In genomic region chr22:50199836-50200332, GRCh38 we compare ENCODE assay signal across 6 cellular contexts. TPM values are rescaled to one million over a fixed set of nuclear protein-coding genes. Genes with fewer than 3 reads are reported as not detected.
A peak's percentile ranks its signal among the peaks of the same experiment; 100 is the strongest.
DNase-seq lines count a peak whose midpoint lies in the region; TF ChIP-seq lines count a peak whose summit lies in the region.

No MANE protein-coding gene starts in this region.

- H3K4me1 ChIP-seq in colonic mucosa (peaks cover 7% of the 10 kb centered on the region), parathyroid adenoma (no peaks in the 10 kb centered on the region)

- H3K36me3 ChIP-seq in colonic mucosa (peaks cover 3% of the 10 kb centered on the region), parathyroid adenoma (ENCODE audit: control insufficient read depth, insufficient read depth, low read length) (no peaks in the 10 kb centered on the region)

- peak; percentile 32 for DNase-seq in NCI-H345 (lab: John Stamatoyannopoulos, UW)
- no peak for DNase-seq in NCI-H345 treated with DMSO at 0.1 percent for 48 hours (lab: John Stamatoyannopoulos, UW; ENCODE audit: unreplicated experiment)
- DNase-seq in colonic mucosa = no peak
- DNase-seq in NCI-H1048 (lab: John Stamatoyannopoulos, UW) = no peak
- no peak for DNase-seq in germinal center (ENCODE audit: low spot score)

- H3K9ac ChIP-seq in colonic mucosa (ENCODE audit: low read depth in 2 of 2, low read length in 2 of 2) = peak overlapping the region; percentile 28 to 83
- H3K9ac ChIP-seq in parathyroid adenoma = no peak overlapping the region

- H3K27me3 ChIP-seq in colonic mucosa (no peaks in the 10 kb centered on the region), parathyroid adenoma (ENCODE audit: control insufficient read depth, insufficient read depth, low read length) (no peaks in the 10 kb centered on the region)

- intact Hi-C loops in colonic mucosa (cut with DNase I) = no loop called here

- peak overlapping the region; percentile 75 for H3K4me2 ChIP-seq in parathyroid adenoma (ENCODE audit: low read length)

- H3K4me3 ChIP-seq in colonic mucosa = peak overlapping the region; percentile 91
- H3K4me3 ChIP-seq in parathyroid adenoma (ENCODE audit: low read depth, low read length) = peak overlapping the region; percentile 59

- no peaks in the 10 kb centered on the region for H3K9me3 ChIP-seq in colonic mucosa
- no peaks in the 10 kb centered on the region for H3K9me3 ChIP-seq in parathyroid adenoma (ENCODE audit: control insufficient read depth, low read length)

- H3K27ac ChIP-seq in colonic mucosa (no peak overlapping the region), parathyroid adenoma (no peak overlapping the region)

- H3K79me2 ChIP-seq in parathyroid adenoma = peaks cover 3% of the 10 kb centered on the region

- H2AFZ ChIP-seq in parathyroid adenoma = peak overlapping the region; percentile 72

- TF ChIP-seq CTCF in colonic mucosa (IDR thresholded peaks at IDR 0.05) (no peak), parathyroid adenoma (IDR thresholded peaks at IDR 0.05) (no peak)

RNA-seq across cellular contexts. Expression of gene SELENOO, which starts 0.9 kb away (rescaled TPM):
- total RNA-seq in colonic mucosa = 10 to 100 TPM; 29.1 to 36.9 TPM

RNA-seq across cellular contexts. Expression of gene TRABD, which starts 14.2 kb away (rescaled TPM):
- total RNA-seq in colonic mucosa = 100 to 1,000 TPM in 1 of 2 donors, 10 to 100 TPM in 1; 43.6 to 116 TPM

RNA-seq across cellular contexts. Expression of gene PANX2, which starts 29.4 kb away (rescaled TPM):
- not detected for total RNA-seq in colonic mucosa

RNA-seq across cellular contexts. Expression of gene TUBGCP6, which starts 44.9 kb away (rescaled TPM):
- 10 to 100 TPM; 19.2 to 33.4 TPM for total RNA-seq in colonic mucosa

RNA-seq across cellular contexts. Expression of gene HDAC10, which starts 51.2 kb away (rescaled TPM):
- total RNA-seq in colonic mucosa = 10 to 100 TPM; 40.5 to 59.1 TPM
